ENCODE assay signal across 1 cellular context in genomic region chr10:93702278-93703001, GRCh38.
A peak's percentile ranks its signal among the peaks of the same experiment; 100 is the strongest.
TF ChIP-seq lines count a peak whose summit lies in the region.

TSS of gene FRA10AC1 (minus strand) at chr10:93702592. CDS start at chr10:93700106, 2,486 bp downstream.

TF ChIP-seq in WTC11, 78 proteins besides CTCF, POLR2A, EP300 and RAD21 (continued from another document):
- 0 out of 2 replicates have a peak, but pooled peaks have one; percentile 36 for TF ChIP-seq ZNF121 (CRISPR knock-in tag; IDR thresholded peaks at IDR 0.05)
- TF ChIP-seq NR2C2 (CRISPR knock-in tag; IDR thresholded peaks at IDR 0.05), result 0 out of 2 replicates have a peak, but pooled peaks have one; percentile 31
- TF ChIP-seq TEAD1 (CRISPR knock-in tag; IDR thresholded peaks at IDR 0.05), result peak; percentile 96
- TF ChIP-seq PREB (CRISPR knock-in tag; IDR thresholded peaks at IDR 0.05; ENCODE audit: borderline replicate concordance), result no peak
- no peak for TF ChIP-seq TP53 (CRISPR knock-in tag; IDR thresholded peaks at IDR 0.05)
- no peak for TF ChIP-seq OVOL2 (CRISPR knock-in tag; IDR thresholded peaks at IDR 0.05; ENCODE audit: borderline replicate concordance)
- TF ChIP-seq, protein P1, sequence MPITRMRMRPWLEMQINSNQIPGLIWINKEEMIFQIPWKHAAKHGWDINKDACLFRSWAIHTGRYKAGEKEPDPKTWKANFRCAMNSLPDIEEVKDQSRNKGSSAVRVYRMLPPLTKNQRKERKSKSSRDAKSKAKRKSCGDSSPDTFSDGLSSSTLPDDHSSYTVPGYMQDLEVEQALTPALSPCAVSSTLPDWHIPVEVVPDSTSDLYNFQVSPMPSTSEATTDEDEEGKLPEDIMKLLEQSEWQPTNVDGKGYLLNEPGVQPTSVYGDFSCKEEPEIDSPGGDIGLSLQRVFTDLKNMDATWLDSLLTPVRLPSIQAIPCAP (CRISPR knock-in tag; IDR thresholded peaks at IDR 0.05), result peak; percentile 67; the same call in 1 of the 2 replicates
- TF ChIP-seq PRRX2 (CRISPR knock-in tag; IDR thresholded peaks at IDR 0.05), result no peak
- TF ChIP-seq, protein P2, sequence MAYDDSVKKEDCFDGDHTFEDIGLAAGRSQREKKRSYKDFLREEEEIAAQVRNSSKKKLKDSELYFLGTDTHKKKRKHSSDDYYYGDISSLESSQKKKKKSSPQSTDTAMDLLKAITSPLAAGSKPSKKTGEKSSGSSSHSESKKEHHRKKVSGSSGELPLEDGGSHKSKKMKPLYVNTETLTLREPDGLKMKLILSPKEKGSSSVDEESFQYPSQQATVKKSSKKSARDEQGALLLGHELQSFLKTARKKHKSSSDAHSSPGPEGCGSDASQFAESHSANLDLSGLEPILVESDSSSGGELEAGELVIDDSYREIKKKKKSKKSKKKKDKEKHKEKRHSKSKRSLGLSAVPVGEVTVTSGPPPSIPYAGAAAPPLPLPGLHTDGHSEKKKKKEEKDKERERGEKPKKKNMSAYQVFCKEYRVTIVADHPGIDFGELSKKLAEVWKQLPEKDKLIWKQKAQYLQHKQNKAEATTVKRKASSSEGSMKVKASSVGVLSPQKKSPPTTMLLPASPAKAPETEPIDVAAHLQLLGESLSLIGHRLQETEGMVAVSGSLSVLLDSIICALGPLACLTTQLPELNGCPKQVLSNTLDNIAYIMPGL (CRISPR knock-in tag; IDR thresholded peaks at IDR 0.05), result peak; percentile 99
- TF ChIP-seq, protein P3, sequence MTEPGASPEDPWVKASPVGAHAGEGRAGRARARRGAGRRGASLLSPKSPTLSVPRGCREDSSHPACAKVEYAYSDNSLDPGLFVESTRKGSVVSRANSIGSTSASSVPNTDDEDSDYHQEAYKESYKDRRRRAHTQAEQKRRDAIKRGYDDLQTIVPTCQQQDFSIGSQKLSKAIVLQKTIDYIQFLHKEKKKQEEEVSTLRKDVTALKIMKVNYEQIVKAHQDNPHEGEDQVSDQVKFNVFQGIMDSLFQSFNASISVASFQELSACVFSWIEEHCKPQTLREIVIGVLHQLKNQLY (CRISPR knock-in tag; IDR thresholded peaks at IDR 0.05), result no peak
- TF ChIP-seq ATF1 (CRISPR knock-in tag; IDR thresholded peaks at IDR 0.05), result peak; percentile 84
- TF ChIP-seq ZNF423 (CRISPR knock-in tag; IDR thresholded peaks at IDR 0.05), result no peak
- TF ChIP-seq ZNF512 (CRISPR knock-in tag; IDR thresholded peaks at IDR 0.05; ENCODE audit: borderline replicate concordance), result no peak
- TF ChIP-seq, protein P4, sequence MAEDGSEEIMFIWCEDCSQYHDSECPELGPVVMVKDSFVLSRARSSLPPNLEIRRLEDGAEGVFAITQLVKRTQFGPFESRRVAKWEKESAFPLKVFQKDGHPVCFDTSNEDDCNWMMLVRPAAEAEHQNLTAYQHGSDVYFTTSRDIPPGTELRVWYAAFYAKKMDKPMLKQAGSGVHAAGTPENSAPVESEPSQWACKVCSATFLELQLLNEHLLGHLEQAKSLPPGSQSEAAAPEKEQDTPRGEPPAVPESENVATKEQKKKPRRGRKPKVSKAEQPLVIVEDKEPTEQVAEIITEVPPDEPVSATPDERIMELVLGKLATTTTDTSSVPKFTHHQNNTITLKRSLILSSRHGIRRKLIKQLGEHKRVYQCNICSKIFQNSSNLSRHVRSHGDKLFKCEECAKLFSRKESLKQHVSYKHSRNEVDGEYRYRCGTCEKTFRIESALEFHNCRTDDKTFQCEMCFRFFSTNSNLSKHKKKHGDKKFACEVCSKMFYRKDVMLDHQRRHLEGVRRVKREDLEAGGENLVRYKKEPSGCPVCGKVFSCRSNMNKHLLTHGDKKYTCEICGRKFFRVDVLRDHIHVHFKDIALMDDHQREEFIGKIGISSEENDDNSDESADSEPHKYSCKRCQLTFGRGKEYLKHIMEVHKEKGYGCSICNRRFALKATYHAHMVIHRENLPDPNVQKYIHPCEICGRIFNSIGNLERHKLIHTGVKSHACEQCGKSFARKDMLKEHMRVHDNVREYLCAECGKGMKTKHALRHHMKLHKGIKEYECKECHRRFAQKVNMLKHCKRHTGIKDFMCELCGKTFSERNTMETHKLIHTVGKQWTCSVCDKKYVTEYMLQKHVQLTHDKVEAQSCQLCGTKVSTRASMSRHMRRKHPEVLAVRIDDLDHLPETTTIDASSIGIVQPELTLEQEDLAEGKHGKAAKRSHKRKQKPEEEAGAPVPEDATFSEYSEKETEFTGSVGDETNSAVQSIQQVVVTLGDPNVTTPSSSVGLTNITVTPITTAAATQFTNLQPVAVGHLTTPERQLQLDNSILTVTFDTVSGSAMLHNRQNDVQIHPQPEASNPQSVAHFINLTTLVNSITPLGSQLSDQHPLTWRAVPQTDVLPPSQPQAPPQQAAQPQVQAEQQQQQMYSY (CRISPR knock-in tag; IDR thresholded peaks at IDR 0.05), result 0 out of 2 replicates have a peak, but pooled peaks have one; percentile 14
TF ChIP-seq in WTC11: peak in this region for 32.
